ENCODE assay signal across 22 cellular contexts in genomic region chr7:156470399-156471320, GRCh38.
"Had no signal": no experiment of that assay in that cellular context is flagged by ENCODE, and none has a peak within 500 bp of the region (broad histone marks: within the 10 kb centered on the region; RNA-seq: fewer than 3 reads in every experiment).

No MANE protein-coding gene starts in this region.

- H3K36me3 ChIP-seq: ascending aorta, cardiac muscle cell, pancreas, prostate gland, vagina had no signal

- H3K4me3 Mint-ChIP-seq: activated naive CD8-positive, alpha-beta T cell treated with anti-CD3 and anti-CD28 coated beads, Interleukin-2, amount 10 ng/mL, durations not matched to agents 7 days and 5 days; brain; effector memory CD8-positive, alpha-beta T cell; nephron; type B pancreatic cell had no signal

- ATAC-seq: effector memory CD8-positive, alpha-beta T cell; esophagus mucosa; left colon; pancreas had no signal

- DNase-seq: activated CD4-positive, alpha-beta T cell treated with anti-CD3 and anti-CD28 coated beads for 4 hours; activated CD4-positive, alpha-beta T cell treated with anti-CD3 and anti-CD28 coated beads, Interleukin-2, amount 50 U/mL, for 4 hours; activated CD8-positive, alpha-beta memory T cell treated with anti-CD3 and anti-CD28 coated beads for 24 hours; activated effector memory CD4-positive, alpha-beta T cell treated with Interleukin-2 at 50 U/mL for 16 hours; activated naive CD4-positive, alpha-beta T cell treated with Interleukin-2 at 50 U/mL for 16 hours; activated naive CD8-positive, alpha-beta T cell treated with anti-CD3 and anti-CD28 coated beads, Interleukin-2, amount 10 ng/mL, durations not matched to agents 7 days and 5 days; cortex of kidney; effector memory CD8-positive, alpha-beta T cell; foreskin fibroblast; left colon; mammary epithelial cell; pancreas; retina; stimulated activated naive CD4-positive, alpha-beta T cell treated with Interleukin-2 at 50 U/mL for 16 hours had no signal

- H3K4me1 ChIP-seq: ascending aorta, pancreas, prostate gland, vagina had no signal

- H3K36me3 Mint-ChIP-seq: activated naive CD8-positive, alpha-beta T cell treated with anti-CD3 and anti-CD28 coated beads, Interleukin-2, amount 10 ng/mL, durations not matched to agents 7 days and 5 days; brain; type B pancreatic cell had no signal

- H3K27ac Mint-ChIP-seq: activated naive CD8-positive, alpha-beta T cell treated with anti-CD3 and anti-CD28 coated beads, Interleukin-2, amount 10 ng/mL, durations not matched to agents 7 days and 5 days; brain; effector memory CD8-positive, alpha-beta T cell; nephron; type B pancreatic cell had no signal

- H3K4me3 ChIP-seq: ascending aorta, cardiac muscle cell, pancreas, prostate gland, vagina had no signal

- H3K27ac ChIP-seq: ascending aorta, cardiac muscle cell, pancreas, prostate gland, vagina had no signal

- H3K4me1 Mint-ChIP-seq: activated naive CD8-positive, alpha-beta T cell treated with anti-CD3 and anti-CD28 coated beads, Interleukin-2, amount 10 ng/mL, durations not matched to agents 7 days and 5 days; brain; nephron had no signal

- H3K9me3 ChIP-seq: ascending aorta, pancreas, prostate gland, vagina had no signal

- H3K27me3 ChIP-seq: ascending aorta, cardiac muscle cell, pancreas, vagina had no signal

- H3K9me3 Mint-ChIP-seq: activated naive CD8-positive, alpha-beta T cell treated with anti-CD3 and anti-CD28 coated beads, Interleukin-2, amount 10 ng/mL, durations not matched to agents 7 days and 5 days; effector memory CD8-positive, alpha-beta T cell; nephron; type B pancreatic cell had no signal
